Comparison of ENCODE assay signal across 9 cellular contexts in the genomic region with DNA sequence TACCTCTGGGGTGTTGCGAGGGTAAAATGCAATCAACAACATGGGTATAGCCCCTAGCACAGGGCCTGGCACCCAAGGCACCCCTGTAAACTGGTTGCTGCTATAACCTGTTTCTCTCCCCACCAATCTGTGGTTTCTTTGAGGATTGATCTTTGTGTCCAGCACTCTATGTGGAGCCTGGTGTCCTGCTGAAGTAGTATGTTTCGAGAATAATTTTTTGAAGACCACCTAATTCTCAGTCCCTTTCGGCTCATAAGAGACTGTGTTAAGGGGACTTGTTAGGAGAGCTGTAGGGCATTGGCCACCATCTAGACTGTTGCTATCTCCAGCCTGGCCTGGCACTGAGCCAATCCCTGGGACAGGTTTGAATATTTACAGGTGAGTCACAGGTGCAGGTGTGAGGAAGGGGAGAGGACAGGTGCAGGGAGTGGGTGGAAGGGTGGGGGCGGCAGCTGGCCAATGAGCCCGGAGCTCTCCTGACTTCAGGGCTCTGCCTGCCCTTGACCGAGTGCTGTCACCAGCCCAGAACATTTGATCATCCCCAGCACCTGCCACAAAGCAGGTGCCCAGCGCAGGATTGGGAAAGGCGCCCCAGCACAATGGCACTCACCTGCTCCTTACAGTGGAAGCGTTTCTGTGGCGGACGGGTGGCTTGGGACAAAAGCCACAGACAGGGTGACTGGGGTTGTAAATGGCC. TPM values are rescaled to one million over a fixed set of nuclear protein-coding genes. Genes with fewer than 3 reads are reported as not detected.
DNase-seq lines count a peak whose midpoint lies in the region; ATAC-seq, FAIRE-seq and TF ChIP-seq lines count a peak whose summit lies in the region.
"Had no signal": no experiment of that assay in that cellular context is flagged by ENCODE, and none has a peak within 500 bp of the region (broad histone marks: within the 10 kb centered on the region; RNA-seq: fewer than 3 reads in every experiment).

No MANE protein-coding gene starts in this region.

- no peak for FAIRE-seq in D721Med (lab: Jason Lieb, UNC)

- H3K4me3 ChIP-seq in adrenal gland (no peak overlapping the region), mucosa of descending colon (no peak overlapping the region)

- H3K9me3 ChIP-seq in adrenal gland (replicated peaks in 1 of 3) (no peaks in the 10 kb centered on the region), mucosa of descending colon (no peaks in the 10 kb centered on the region)

- peaks cover 0 to 22% of the 10 kb centered on the region in 2 donors for H3K36me3 ChIP-seq in adrenal gland (replicated peaks in 1 of 2)
- H3K36me3 ChIP-seq in mucosa of descending colon (ENCODE audit: low read depth): no peaks in the 10 kb centered on the region

- TF ChIP-seq POLR2A in adrenal gland (IDR thresholded peaks at IDR 0.05): no peak

- H3K27me3 ChIP-seq in adrenal gland: no peaks in the 10 kb centered on the region

- no peak overlapping the region for H3K27ac ChIP-seq in adrenal gland

- intact Hi-C loops in adrenal gland (cut with DNase I) (no loop called here), mucosa of descending colon (cut with DNase I, micrococcal nuclease) (loop anchor here (10.0 kb wide), 1 partner anchor 189 kb away; no protein-coding TSS in a partner anchor)

- no peak for TF ChIP-seq CTCF in D721Med (IDR thresholded peaks at IDR 0.05; ENCODE audit: insufficient read depth, missing control alignments)
- no peak for TF ChIP-seq CTCF in adrenal gland (IDR thresholded peaks at IDR 0.05)
- TF ChIP-seq CTCF in mucosa of descending colon (IDR thresholded peaks at IDR 0.05): no peak

- ATAC-seq in mucosa of descending colon (peak; percentile 84), GM21723 (IDR thresholded peaks at IDR 0.05; ENCODE audit: unreplicated experiment) (no peak)

- WGBS in adrenal gland, 4 donors: 61 to 71% (median 64%) methylated on average over 9 to 11 of the region's 11 CpGs

- H3K4me1 ChIP-seq in adrenal gland (replicated peaks in 1 of 2): peaks cover 0 to 14% of the 10 kb centered on the region in 2 donors
- H3K4me1 ChIP-seq in mucosa of descending colon (ENCODE audit: low read depth): peaks cover 45% of the 10 kb centered on the region

- peak; percentile 13 for DNase-seq in D721Med (ENCODE audit: insufficient read length, low spot score)
- DNase-seq in NCI-H2029 (lab: John Stamatoyannopoulos, UW): peak; percentile 98
- peak in 5 of 7 donors; percentile 42 to 83 (median 58) for DNase-seq in adrenal gland
- peak; percentile 87 to 90 (median 88) for DNase-seq in mucosa of descending colon
- DNase-seq in OCI-M2 (lab: John Stamatoyannopoulos, UW; ENCODE audit: unreplicated experiment): no peak
- DNase-seq in GF-D8 (lab: John Stamatoyannopoulos, UW): no peak
- no peak for DNase-seq in inferior parietal cortex (ENCODE audit: extremely low spot score)

RNA-seq across cellular contexts. Expression of a gene that starts 8.1 kb away (rescaled TPM):
- under 1 TPM in 2 of 8 donors, not detected in 6; 0.14 to 0.32 TPM for total RNA-seq in adrenal gland
- polyA plus RNA-seq in adrenal gland: under 1 TPM in 2 of 3 donors, not detected in 1; 0.10 to 0.16 TPM
- under 1 TPM in 1 of 3 donors, not detected in 2; 0.24 TPM for total RNA-seq in mucosa of descending colon
- total RNA-seq: CD4-positive, CD25-positive, alpha-beta regulatory T cell had no signal

RNA-seq across cellular contexts. Expression of a gene that starts 12.7 kb away (rescaled TPM):
- 1 to 10 TPM in 4 of 8 donors, under 1 TPM in 4; 0.38 to 3.1 (median 0.93) TPM for total RNA-seq in adrenal gland
- under 1 TPM; 0.18 to 0.48 (median 0.47) TPM for polyA plus RNA-seq in adrenal gland
- total RNA-seq in mucosa of descending colon: 1 to 10 TPM; 1.7 to 4.2 (median 2.4) TPM

RNA-seq across cellular contexts. Expression of a gene that starts 20.2 kb away (rescaled TPM):
- total RNA-seq in adrenal gland (100 to 1,000 TPM in 7 of 8 donors, 10 to 100 TPM in 1; 91.5 to 187 (median 142) TPM), mucosa of descending colon (10 to 100 TPM; 50.7 to 55.7 (median 51.7) TPM)
- 100 to 1,000 TPM in 2 of 3 donors, 10 to 100 TPM in 1; 23.4 to 279 (median 174) TPM for polyA plus RNA-seq in adrenal gland

RNA-seq across cellular contexts. Expression of a gene that starts 32.1 kb away (rescaled TPM):
- 1 to 10 TPM; 3.0 to 8.3 (median 5.7) TPM for total RNA-seq in adrenal gland
- polyA plus RNA-seq in adrenal gland: 1 to 10 TPM; 4.6 to 6.8 (median 4.7) TPM
- 1 to 10 TPM; 3.6 to 8.2 (median 4.1) TPM for total RNA-seq in mucosa of descending colon

Comparison
In these comparisons a context has a peak if more than half of its experiments do, and no peak if none do; other contexts are left out.
1. DNase-seq: peak in D721Med (single experiment), NCI-H2029 (single experiment), adrenal gland (5 of 7) and mucosa of descending colon (3 of 3); none in OCI-M2 (single experiment), GF-D8 (single experiment) and inferior parietal cortex (single experiment).
2. intact Hi-C loops: an anchor here in mucosa of descending colon (10.0 kb wide); none called in adrenal gland.